10 cellular contexts compared by ENCODE assay signal in the genomic region with DNA sequence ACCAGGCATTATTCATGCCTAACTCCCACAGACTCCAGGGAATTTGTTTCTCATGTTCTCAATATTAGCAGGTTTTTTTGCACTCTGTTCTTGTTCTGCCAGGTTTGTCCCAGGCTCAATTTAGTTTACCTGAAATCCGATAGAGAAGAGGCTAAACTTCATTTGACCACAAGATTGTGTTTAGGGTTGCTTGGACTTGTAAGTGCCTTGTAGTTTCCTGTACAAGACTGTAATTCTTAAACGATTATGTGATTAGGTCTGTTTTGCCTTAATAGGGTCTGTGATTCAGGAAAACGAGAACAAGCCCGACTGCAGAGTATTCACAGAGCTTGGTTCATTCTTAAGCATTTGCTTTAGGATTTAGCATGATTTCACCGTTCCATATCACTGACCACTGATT. TPM values are rescaled to one million over a fixed set of nuclear protein-coding genes. Genes with fewer than 3 reads are reported as not detected.
A peak's percentile ranks its signal among the peaks of the same experiment; 100 is the strongest.
DNase-seq lines count a peak whose midpoint lies in the region; ATAC-seq and TF ChIP-seq lines count a peak whose summit lies in the region.
"Had no signal": no experiment of that assay in that cellular context is flagged by ENCODE, and none has a peak within 500 bp of the region (broad histone marks: within the 10 kb centered on the region; RNA-seq: fewer than 3 reads in every experiment).

No MANE protein-coding gene starts in this region.

- no peak for TF ChIP-seq CTCF in colonic mucosa (IDR thresholded peaks at IDR 0.05)
- no peak for TF ChIP-seq CTCF in mesothelial cell of epicardium (IDR thresholded peaks at IDR 0.05; ENCODE audit: unreplicated experiment)
- TF ChIP-seq CTCF in thoracic aorta (IDR thresholded peaks at IDR 0.05) = no peak

- H3K9me3 Mint-ChIP-seq in mesothelial cell of epicardium = no peaks in the 10 kb centered on the region

- H3K36me3 ChIP-seq in HUES64 (ENCODE audit: insufficient read depth, low read length) = no peaks in the 10 kb centered on the region
- H3K36me3 ChIP-seq in colonic mucosa = no peaks in the 10 kb centered on the region
- H3K36me3 ChIP-seq in thoracic aorta = no peaks in the 10 kb centered on the region
- H3K36me3 ChIP-seq: right atrium auricular region, SJCRH30 had no signal

- H3K27ac ChIP-seq in HUES64 (ENCODE audit: low read depth, low read length) (no peak overlapping the region), colonic mucosa (no peak overlapping the region), thoracic aorta (peak overlapping the region in 1 of 2 donors; percentile 70)
- H3K27ac ChIP-seq: SJCRH30 had no signal

- H3K9me3 ChIP-seq in HUES64 (ENCODE audit: insufficient read depth, low read depth, low read length) (no peaks in the 10 kb centered on the region), colonic mucosa (no peaks in the 10 kb centered on the region), thoracic aorta (no peaks in the 10 kb centered on the region)
- H3K9me3 ChIP-seq: right atrium auricular region, SJCRH30 had no signal

- H3K9ac ChIP-seq in HUES64 (ENCODE audit: low read depth, low read length) = no peak overlapping the region
- peak overlapping the region in 1 of 2 donors; percentile 80 for H3K9ac ChIP-seq in colonic mucosa (ENCODE audit: low read depth in 2 of 2, low read length in 2 of 2)

- H3K4me1 Mint-ChIP-seq in mesothelial cell of epicardium = peaks cover 56% of the 10 kb centered on the region

- H3K4me1 ChIP-seq in HUES64 (ENCODE audit: insufficient read depth, low read length) (peaks cover 55% of the 10 kb centered on the region), colonic mucosa (no peaks in the 10 kb centered on the region), thoracic aorta (ENCODE audit: control insufficient read depth in 1 of 2, low read depth in 2 of 2) (peaks cover 12 to 54% of the 10 kb centered on the region in 2 donors)
- H3K4me1 ChIP-seq: SJCRH30 had no signal

- no peaks in the 10 kb centered on the region for H3K27me3 Mint-ChIP-seq in mesothelial cell of epicardium (ENCODE audit: low read depth)

- DNase-seq in colonic mucosa = no peak
- no peak for DNase-seq in mesothelial cell of epicardium (ENCODE audit: low spot score in 2 of 2, unreplicated experiment in 2 of 2)
- no peak for DNase-seq in thoracic aorta (ENCODE audit: low spot score)
- no peak for DNase-seq in NCI-H2171 (lab: John Stamatoyannopoulos, UW)
- DNase-seq: stimulated activated CD8-positive, alpha-beta memory T cell treated with anti-CD3 and anti-CD28 coated beads, Interleukin-4, amount 100 ng/mL, for 48 hours had no signal

- intact Hi-C loops in colonic mucosa (cut with DNase I) = loop anchor here (5.0 kb wide), 3 partner anchors 135 to 345 kb away; no protein-coding TSS in a partner anchor

- ATAC-seq in thoracic aorta (ENCODE audit: insufficient number of reproducible peaks, low FRiP score, low read depth) (no peak), HG03565 (IDR thresholded peaks at IDR 0.05; ENCODE audit: unreplicated experiment) (no peak), GM18520 (IDR thresholded peaks at IDR 0.05; ENCODE audit: unreplicated experiment) (no peak)

- H3K4me3 ChIP-seq in HUES64 (ENCODE audit: low read length) = peak overlapping the region; percentile 71
- peak overlapping the region; percentile 2 for H3K4me3 ChIP-seq in colonic mucosa
- H3K4me3 ChIP-seq in thoracic aorta = peak overlapping the region; percentile 86
- H3K4me3 ChIP-seq: SJCRH30 had no signal

- WGBS in HUES64 = 70% methylated on average over 5 of the region's 5 CpGs

- H3K4me3 Mint-ChIP-seq in mesothelial cell of epicardium = peak overlapping the region; percentile 80

- no peak overlapping the region for H3K27ac Mint-ChIP-seq in mesothelial cell of epicardium

- H3K27me3 ChIP-seq in HUES64 (ENCODE audit: insufficient read depth, low read length) = peaks cover 35% of the 10 kb centered on the region
- H3K27me3 ChIP-seq in colonic mucosa = no peaks in the 10 kb centered on the region
- H3K27me3 ChIP-seq in thoracic aorta (replicated peaks; ENCODE audit: insufficient read depth) = no peaks in the 10 kb centered on the region
- H3K27me3 ChIP-seq: right atrium auricular region had no signal

- H3K36me3 Mint-ChIP-seq in mesothelial cell of epicardium = peaks cover 3% of the 10 kb centered on the region

RNA-seq across cellular contexts. Expression of a gene that starts 1.8 kb away (rescaled TPM):
- polyA plus RNA-seq in HUES64 (2013, experiment 1 of 2) = 11.9 TPM
- 11.9 TPM for polyA plus RNA-seq in HUES64 (2013, experiment 2 of 2)
- total RNA-seq in colonic mucosa = 10 to 100 TPM; 45.5 to 46.4 TPM
- total RNA-seq in mesothelial cell of epicardium = 28.3 to 29.9 TPM (median 29.4 TPM) in 3 replicates
- total RNA-seq in thoracic aorta = 100 to 1,000 TPM in 1 of 2 donors, 10 to 100 TPM in 1; 90.3 to 253 TPM

Comparison
In these comparisons a context has a peak if more than half of its experiments do, and no peak if none do; other contexts are left out.
1. H3K4me3 ChIP-seq: peak in every context shown above with its lines; median percentile 86 in thoracic aorta; 71 in HUES64; 2 in colonic mucosa.